Comparison of ENCODE assay signal across 1 cellular context in the genomic region with DNA sequence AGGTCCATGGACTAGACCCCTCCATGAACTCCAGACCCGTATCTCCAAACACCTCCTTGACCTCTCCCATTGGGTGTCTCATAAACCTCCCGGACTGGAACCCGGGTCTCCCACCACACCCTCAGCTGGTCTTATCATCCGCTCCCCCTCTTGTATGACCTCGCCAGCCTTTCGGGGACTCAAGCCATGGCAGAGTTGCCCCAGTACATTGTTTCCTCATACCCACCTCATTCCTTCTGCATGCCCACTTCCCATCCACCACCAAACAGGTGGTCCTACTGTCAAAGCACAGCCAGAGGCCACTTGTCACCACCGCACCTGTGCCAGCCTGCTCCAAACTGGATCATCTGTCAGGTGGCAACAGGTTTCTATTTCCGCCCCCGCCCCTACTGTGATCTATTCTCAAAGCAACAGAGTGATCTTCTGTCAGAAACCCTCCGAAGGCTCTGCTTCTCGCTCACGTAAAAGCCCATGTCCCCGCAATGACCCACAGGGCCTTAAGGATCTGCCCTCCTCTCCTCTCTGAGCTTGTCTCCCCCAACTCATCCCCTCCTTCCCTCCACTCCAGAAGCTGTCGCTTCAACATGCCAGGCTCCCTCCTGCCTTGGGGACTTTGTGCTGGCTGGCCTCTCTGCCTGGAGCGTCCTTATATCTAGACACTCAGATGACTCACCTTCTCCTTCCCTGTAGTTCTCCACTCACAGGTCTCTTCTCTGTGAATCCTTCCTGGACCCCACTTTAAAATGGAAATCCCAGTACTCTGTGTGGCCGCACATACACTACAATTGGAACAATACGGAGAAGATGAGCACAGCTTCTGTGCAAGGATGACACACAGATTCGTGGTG.
A peak's percentile ranks its signal among the peaks of the same experiment; 100 is the strongest.
TF ChIP-seq lines count a peak whose summit lies in the region.

No MANE protein-coding gene starts in this region.

TF ChIP-seq in GM12878, 131 proteins besides CTCF, POLR2A, EP300 and RAD21:
- TF ChIP-seq, protein P1, sequence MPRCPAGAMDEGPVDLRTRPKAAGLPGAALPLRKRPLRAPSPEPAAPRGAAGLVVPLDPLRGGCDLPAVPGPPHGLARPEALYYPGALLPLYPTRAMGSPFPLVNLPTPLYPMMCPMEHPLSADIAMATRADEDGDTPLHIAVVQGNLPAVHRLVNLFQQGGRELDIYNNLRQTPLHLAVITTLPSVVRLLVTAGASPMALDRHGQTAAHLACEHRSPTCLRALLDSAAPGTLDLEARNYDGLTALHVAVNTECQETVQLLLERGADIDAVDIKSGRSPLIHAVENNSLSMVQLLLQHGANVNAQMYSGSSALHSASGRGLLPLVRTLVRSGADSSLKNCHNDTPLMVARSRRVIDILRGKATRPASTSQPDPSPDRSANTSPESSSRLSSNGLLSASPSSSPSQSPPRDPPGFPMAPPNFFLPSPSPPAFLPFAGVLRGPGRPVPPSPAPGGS (IDR thresholded peaks at IDR 0.05; ENCODE audit: borderline replicate concordance, insufficient read depth, low read depth, low read length, poor library complexity, severe bottlenecking), result peak; percentile 21
- TF ChIP-seq RB1 (IDR thresholded peaks at IDR 0.05; ENCODE audit: borderline replicate concordance), result no peak
TF ChIP-seq in GM12878: peak in this region for 1.
